10 cellular contexts compared by ENCODE assay signal in genomic region chr19:32652893-32653625, GRCh38. TPM values are rescaled to one million over a fixed set of nuclear protein-coding genes. Genes with fewer than 3 reads are reported as not detected.
DNase-seq lines count a peak whose midpoint lies in the region; ATAC-seq and TF ChIP-seq lines count a peak whose summit lies in the region.
"Had no signal": no experiment of that assay in that cellular context is flagged by ENCODE, and none has a peak within 500 bp of the region (broad histone marks: within the 10 kb centered on the region; RNA-seq: fewer than 3 reads in every experiment).

No MANE protein-coding gene starts in this region.

- no peak for TF ChIP-seq EP300 in transverse colon (IDR thresholded peaks at IDR 0.05; ENCODE audit: low read depth)

- in situ Hi-C loops in transverse colon (cut with MboI; ENCODE audit: low pct_ligation_motif_present in 1 of 4, low pct_unique_long_range_greater_than_20kb in 1 of 4, low sequenced_read_pairs in 3 of 4), result no loop called here

- TF ChIP-seq POLR2A in transverse colon (IDR thresholded peaks at IDR 0.05), result no peak

- no peaks in the 10 kb centered on the region for H3K9me3 ChIP-seq in transverse colon
- H3K9me3 ChIP-seq: A549 had no signal

- ATAC-seq in left colon, result peak; percentile 87
- ATAC-seq in HG03196 (IDR thresholded peaks at IDR 0.05; ENCODE audit: unreplicated experiment), result no peak
- ATAC-seq: A549 had no signal

- H3K27me3 ChIP-seq in transverse colon, result no peaks in the 10 kb centered on the region

- intact Hi-C loops in left colon (cut with DNase I, micrococcal nuclease) (no loop called here), transverse colon (cut with DNase I; ENCODE audit: low total_unique reads) (no loop called here)

- H3K27ac ChIP-seq in transverse colon, result peak overlapping the region; percentile 37 to 64 (median 56)
- H3K27ac ChIP-seq: A549 had no signal

- no peak overlapping the region for H3K4me3 ChIP-seq in choroid plexus epithelial cell (ENCODE audit: low read depth, low read length)
- H3K4me3 ChIP-seq in transverse colon, result no peak overlapping the region
- H3K4me3 ChIP-seq: A549 had no signal

- TF ChIP-seq CTCF in choroid plexus epithelial cell (conservative IDR thresholded peaks at IDR 0.05; ENCODE audit: low read depth, low read length) (no peak), transverse colon (IDR thresholded peaks at IDR 0.05) (no peak)

- DNase-seq in NCI-H1092 treated with DMSO at 0.1 percent for 48 hours (lab: John Stamatoyannopoulos, UW), result peak; percentile 3
- no peak for DNase-seq in NCI-H1092 (lab: John Stamatoyannopoulos, UW)
- DNase-seq in choroid plexus epithelial cell (ENCODE audit: low read depth), result peak; percentile 72
- DNase-seq in left colon, result peak; percentile 67 to 75
- peak; percentile 66 for DNase-seq in transverse colon
- no peak for DNase-seq in iPS-NIHi7 (ENCODE audit: extremely low spot score)
- no peak for DNase-seq in DMS53 treated with DMSO at 0.1 percent for 48 hours (lab: John Stamatoyannopoulos, UW; ENCODE audit: unreplicated experiment)
- DNase-seq: activated naive CD8-positive, alpha-beta T cell treated with anti-CD3 and anti-CD28 coated beads, Interleukin-2, amount 10 ng/mL, durations not matched to agents 7 days and 5 days had no signal

- peaks cover 0 to 23% (median 6%) of the 10 kb centered on the region in 4 donors for H3K36me3 ChIP-seq in transverse colon

- peaks cover 9 to 29% (median 15%) of the 10 kb centered on the region in 4 donors for H3K4me1 ChIP-seq in transverse colon
- H3K4me1 ChIP-seq: A549 had no signal

- WGBS in transverse colon (ENCODE audit: low coverage in 1 of 2), 2 donors, result 20 to 41% methylated on average over 1 to 13 of the region's 13 CpGs

RNA-seq across cellular contexts. Expression of gene ANKRD27, which starts 21.9 kb away (rescaled TPM):
- total RNA-seq in left colon, result 10 to 100 TPM; 35.7 to 38.2 TPM
- total RNA-seq in transverse colon, result 10 to 100 TPM; 14.7 to 44.3 (median 34.6) TPM

RNA-seq across cellular contexts. Expression of gene RGS9BP, which starts 22.6 kb away (rescaled TPM):
- under 1 TPM; 0.09 to 0.11 TPM for total RNA-seq in left colon
- total RNA-seq in transverse colon, result under 1 TPM in 3 of 4 donors, not detected in 1; 0.14 to 0.60 (median 0.16) TPM

RNA-seq across cellular contexts. Expression of gene NUDT19, which starts 38.6 kb away (rescaled TPM):
- total RNA-seq in left colon, result 10 to 100 TPM; 16.6 to 17.1 TPM
- 10 to 100 TPM in 3 of 4 donors, 1 to 10 TPM in 1; 4.2 to 15.2 (median 12.8) TPM for total RNA-seq in transverse colon

Comparison
In these comparisons a context has a peak if more than half of its experiments do, and no peak if none do; other contexts are left out.
1. DNase-seq: peak in NCI-H1092 treated with DMSO at 0.1 percent for 48 hours (single experiment), choroid plexus epithelial cell (single experiment), left colon (2 of 2) and transverse colon (single experiment); none in NCI-H1092 (single experiment), iPS-NIHi7 (single experiment) and DMS53 treated with DMSO at 0.1 percent for 48 hours (single experiment).